10 cellular contexts compared by ENCODE assay signal in genomic region chr2:233387225-233387624, GRCh38. TPM values are rescaled to one million over a fixed set of nuclear protein-coding genes. Genes with fewer than 3 reads are reported as not detected.
DNase-seq lines count a peak whose midpoint lies in the region; ATAC-seq and TF ChIP-seq lines count a peak whose summit lies in the region.
"Had no signal": no experiment of that assay in that cellular context is flagged by ENCODE, and none has a peak within 500 bp of the region (broad histone marks: within the 10 kb centered on the region; RNA-seq: fewer than 3 reads in every experiment).

No MANE protein-coding gene starts in this region.

- H3K27me3 Mint-ChIP-seq in osteocyte (ENCODE audit: unreplicated experiment): no peaks in the 10 kb centered on the region

- ATAC-seq in SK-N-SH treated with all-trans-retinoic acid at 6 μM for 48 hours: no peak
- no peak for ATAC-seq in HG03457 (IDR thresholded peaks at IDR 0.05; ENCODE audit: unreplicated experiment)
- no peak for ATAC-seq in GM19467 (IDR thresholded peaks at IDR 0.05; ENCODE audit: unreplicated experiment)

- peaks cover 17% of the 10 kb centered on the region for H3K36me3 Mint-ChIP-seq in osteocyte (ENCODE audit: unreplicated experiment)

- H3K27me3 ChIP-seq in AG04450 (ENCODE audit: control insufficient read depth, insufficient read depth, low read length) (no peaks in the 10 kb centered on the region), fibroblast of lung (ENCODE audit: control insufficient read depth, insufficient read depth, low read length) (no peaks in the 10 kb centered on the region)

- CTCF ChIA-PET in AG04450 (lab: Charles Lee): interaction anchor here (1.1 to 2.4 kb wide), 3 partner anchors 17 to 33 kb away, joined by 3 to 10 read pairs (median 5); partner anchors contain the start of gene DGKD

- POLR2A ChIA-PET in AG04450 (lab: Yijun Ruan, JAX): interaction anchor here (0.6 to 1.0 kb wide), 3 partner anchors 14 to 35 kb away, joined by 3 to 4 read pairs (median 4); no protein-coding TSS in a partner anchor

- DNase-seq in AG04450 (ENCODE audit: low read depth, low spot score) (peak; percentile 11), fibroblast of lung (ENCODE audit: low read depth in 2 of 2) (peak in 1 of 2 donors; percentile 89), osteocyte (ENCODE audit: extremely low spot score, unreplicated experiment) (no peak), COLO668 (lab: John Stamatoyannopoulos, UW; ENCODE audit: unreplicated experiment) (no peak), glomerular visceral epithelial cell (ENCODE audit: extremely low spot score) (no peak)
- DNase-seq: NCI-H2171 had no signal

- TF ChIP-seq CTCF in AG04450 (IDR thresholded peaks at IDR 0.05; ENCODE audit: low read depth, low read length): no peak
- TF ChIP-seq CTCF in fibroblast of lung (conservative IDR thresholded peaks at IDR 0.05 in 1 of 2, IDR thresholded peaks at IDR 0.05 in 1 of 2; ENCODE audit: low read depth in 1 of 2, low read length in 2 of 2): no peak
- no peak for TF ChIP-seq CTCF in osteocyte (IDR thresholded peaks at IDR 0.05)

- H3K27ac Mint-ChIP-seq in osteocyte (ENCODE audit: unreplicated experiment): peak overlapping the region; percentile 98

- peaks cover 17% of the 10 kb centered on the region for H3K4me1 ChIP-seq in fibroblast of lung (ENCODE audit: control insufficient read depth, extremely low read depth, insufficient read depth, low read length)

- peaks cover 70% of the 10 kb centered on the region for H3K4me1 Mint-ChIP-seq in osteocyte (ENCODE audit: unreplicated experiment)

- no peaks in the 10 kb centered on the region for H3K9me3 Mint-ChIP-seq in osteocyte (ENCODE audit: unreplicated experiment)
- H3K9me3 Mint-ChIP-seq: CD14-positive monocyte had no signal

- H3K4me3 ChIP-seq in AG04450 (ENCODE audit: low read depth, low read length) (peak overlapping the region; percentile 42; the same call in 1 of the 2 replicates), fibroblast of lung (replicated peaks in 1 of 4; ENCODE audit: control extremely low read depth in 1 of 4, insufficient read depth in 1 of 4, low read depth in 3 of 4, low read length in 4 of 4) (peak overlapping the region in 1 of 4 experiments; percentile 9)

- H3K27ac ChIP-seq in AG04450 (ENCODE audit: low read depth, low read length) (peak overlapping the region; percentile 87), fibroblast of lung (ENCODE audit: insufficient read depth, low read length) (peak overlapping the region; percentile 63)

- H3K79me2 ChIP-seq in fibroblast of lung (ENCODE audit: control insufficient read depth, insufficient read depth, low read length): no peaks in the 10 kb centered on the region

- H3K9me3 ChIP-seq in AG04450 (ENCODE audit: control insufficient read depth, insufficient read depth, low read length): no peaks in the 10 kb centered on the region
- H3K9me3 ChIP-seq in fibroblast of lung (ENCODE audit: control insufficient read depth, insufficient read depth, low read depth, low read length): no peaks in the 10 kb centered on the region

- no peak overlapping the region for H2AFZ ChIP-seq in fibroblast of lung (ENCODE audit: low read length)

- H3K9ac ChIP-seq in fibroblast of lung (ENCODE audit: insufficient read depth, low read length): peak overlapping the region; percentile 36

- H3K4me3 Mint-ChIP-seq in osteocyte (ENCODE audit: unreplicated experiment): no peak overlapping the region
- H3K4me3 Mint-ChIP-seq: CD14-positive monocyte had no signal

- H3K36me3 ChIP-seq in fibroblast of lung (ENCODE audit: control insufficient read depth, insufficient read depth, low read length): no peaks in the 10 kb centered on the region

- H4K20me1 ChIP-seq in fibroblast of lung (ENCODE audit: control insufficient read depth, extremely low read depth, insufficient read depth, low read length): no peaks in the 10 kb centered on the region

- peak overlapping the region; percentile 83 for H3K4me2 ChIP-seq in fibroblast of lung (ENCODE audit: extremely low read depth, insufficient read depth, low read length)

TF ChIP-seq in SK-N-SH treated with all-trans-retinoic acid at 6 μM for 48 hours, 23 proteins besides CTCF, POLR2A, EP300 and RAD21:
- TF ChIP-seq ZNF565 (CRISPR knock-in tag; conservative IDR thresholded peaks at IDR 0.05; ENCODE audit: low read depth): no peak
- TF ChIP-seq CSDC2 (CRISPR knock-in tag; IDR thresholded peaks at IDR 0.05): peak; percentile 75; the same call in 1 of the 2 replicates

RNA-seq across cellular contexts. Expression of gene DGKD, which starts 32.9 kb away (rescaled TPM):
- polyA plus RNA-seq in AG04450 (2011; rRNA removed): 9.1 and 10.8 TPM in 2 replicates
- 25.9 and 34.3 TPM in 2 replicates for polyA minus RNA-seq in AG04450 (2011; rRNA and poly(A)+ RNA removed)
- 8.2 and 9.9 TPM in 2 replicates for total RNA-seq in fibroblast of lung
- 6.0 and 6.2 TPM in 2 replicates for polyA plus RNA-seq in fibroblast of lung
- polyA plus RNA-seq in fibroblast of lung (2012): 3.8 and 4.3 TPM in 2 replicates
- polyA minus RNA-seq in fibroblast of lung (ENCODE audit: low replicate concordance): 11.1 and 35.9 TPM in 2 replicates
- total RNA-seq in osteocyte: 65.4 and 70.5 TPM in 2 replicates
